ENCODE assay signal across 8 cellular contexts in the genomic region with DNA sequence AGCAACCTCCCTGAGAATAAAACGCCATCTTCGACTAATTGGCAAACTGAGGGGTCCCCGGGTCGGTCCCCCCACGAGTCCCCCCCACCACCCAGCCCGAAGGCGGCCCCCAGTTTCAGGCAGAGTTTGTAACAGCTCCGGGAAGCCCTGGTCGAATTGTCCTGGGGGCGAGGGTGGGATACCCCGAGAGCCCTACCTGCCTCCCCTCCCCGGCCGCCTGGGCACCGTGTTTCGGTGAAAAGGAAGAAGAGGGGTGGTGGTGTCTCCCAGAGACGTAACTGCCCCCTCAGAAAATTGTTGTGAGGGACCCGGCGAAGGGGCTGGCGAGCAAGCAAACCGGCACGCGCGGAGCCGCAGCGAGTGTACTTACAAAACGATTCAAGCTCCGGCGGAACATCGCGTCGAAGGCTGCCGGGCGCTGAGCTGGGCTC. TPM values are rescaled to one million over a fixed set of nuclear protein-coding genes. Genes with fewer than 3 reads are reported as not detected.
DNase-seq lines count a peak whose midpoint lies in the region; ATAC-seq and TF ChIP-seq lines count a peak whose summit lies in the region.

No MANE protein-coding gene starts in this region.

- H3K36me3 Mint-ChIP-seq in brain: no peaks in the 10 kb centered on the region

- ATAC-seq in heart right ventricle: no peak
- ATAC-seq in aorta (ENCODE audit: low FRiP score): no peak
- no peak for ATAC-seq in GM19467 (IDR thresholded peaks at IDR 0.05; ENCODE audit: unreplicated experiment)

- H3K4me3 ChIP-seq in heart right ventricle (peak overlapping the region; percentile 21 to 93 (median 77)), mesodermal cell (ENCODE audit: extremely low read depth, insufficient read depth, low read length, poor library complexity, severe bottlenecking) (peak overlapping the region; percentile 58), aorta (ENCODE audit: low read length in 2 of 2) (peak overlapping the region; percentile 62 to 77)

- peaks cover 35% of the 10 kb centered on the region for H3K4me1 Mint-ChIP-seq in brain

- H3K36me3 ChIP-seq in heart right ventricle (no peaks in the 10 kb centered on the region), mesodermal cell (ENCODE audit: control insufficient read depth, insufficient read depth, low read length) (no peaks in the 10 kb centered on the region), aorta (ENCODE audit: control insufficient read depth in 1 of 2, insufficient read depth in 2 of 2, low read length in 1 of 2) (no peaks in the 10 kb centered on the region)

- peak overlapping the region in 4 of 5 experiments; percentile 47 to 67 (median 57) for H3K27ac Mint-ChIP-seq in brain

- no peaks in the 10 kb centered on the region for H3K9me3 ChIP-seq in heart right ventricle
- no peaks in the 10 kb centered on the region for H3K9me3 ChIP-seq in mesodermal cell (ENCODE audit: control insufficient read depth, low read length)
- H3K9me3 ChIP-seq in aorta (ENCODE audit: control insufficient read depth, low read length): no peaks in the 10 kb centered on the region

- DNase-seq in heart right ventricle (no peak), cardiac septum (ENCODE audit: low spot score) (no peak), aorta (no peak), NAMALWA (ENCODE audit: low spot score) (no peak), cerebellum (ENCODE audit: low spot score) (no peak)

- intact Hi-C loops in heart right ventricle (cut with DNase I): loop anchor here in 5 of 10 donors (5.0 to 10.0 kb wide), 5 partner anchors 49 to 124 kb away; no protein-coding TSS in a partner anchor
- intact Hi-C loops in cardiac septum (cut with DNase I): loop anchor here (5.0 kb wide), 2 partner anchors 49 to 99 kb away; no protein-coding TSS in a partner anchor
- intact Hi-C loops in aorta (cut with DNase I): loop anchor here (2.0 to 5.0 kb wide), 3 partner anchors 49 to 105 kb away; no protein-coding TSS in a partner anchor

- WGBS in heart right ventricle, 2 donors: 1% methylated on average over 20 to 33 of the region's 33 CpGs
- WGBS in mesodermal cell (ENCODE audit: insufficient coverage in 2 of 2), 2 experiments: 0% methylated on average over 1 to 5 of the region's 33 CpGs
- WGBS in aorta, 2 donors: 1 to 26% methylated on average over 33 of the region's 33 CpGs

- H3K27me3 ChIP-seq in heart right ventricle (peaks cover 0 to 53% (median 0%) of the 10 kb centered on the region in 7 donors), aorta (ENCODE audit: control insufficient read depth in 1 of 2, insufficient read depth in 2 of 2, low read length in 1 of 2) (no peaks in the 10 kb centered on the region)

- peak overlapping the region; percentile 76 to 87 (median 82) for H3K4me3 Mint-ChIP-seq in brain

- H3K4me1 ChIP-seq in heart right ventricle: peaks cover 0 to 14% (median 0%) of the 10 kb centered on the region in 9 donors
- no peaks in the 10 kb centered on the region for H3K4me1 ChIP-seq in mesodermal cell (ENCODE audit: control insufficient read depth, insufficient read depth, low read length, poor library complexity, severe bottlenecking)
- peaks cover 0 to 3% of the 10 kb centered on the region in 2 donors for H3K4me1 ChIP-seq in aorta (ENCODE audit: control insufficient read depth in 1 of 2, insufficient read depth in 2 of 2, low read length in 2 of 2)

- peaks cover 4% of the 10 kb centered on the region for H3K27me3 Mint-ChIP-seq in brain

- peaks cover 0 to 3% (median 0%) of the 10 kb centered on the region in 5 experiments for H3K9me3 Mint-ChIP-seq in brain

- H3K27ac ChIP-seq in heart right ventricle (peak overlapping the region in 7 of 10 donors; percentile 11 to 98 (median 92)), mesodermal cell (ENCODE audit: low read depth, low read length, severe bottlenecking) (no peak overlapping the region), aorta (ENCODE audit: low read depth in 1 of 2, low read length in 2 of 2) (peak overlapping the region in 1 of 2 donors; percentile 78)

- TF ChIP-seq CTCF in heart right ventricle (IDR thresholded peaks at IDR 0.05) (no peak), brain (conservative IDR thresholded peaks at IDR 0.05) (no peak)

RNA-seq across cellular contexts. Expression of a gene that starts 1.2 kb away (rescaled TPM):
- total RNA-seq in heart right ventricle (1 to 10 TPM; 1.8 to 8.5 (median 3.3) TPM), cardiac septum (5.8 TPM), aorta (10 to 100 TPM; 30.2 to 32.1 TPM), cerebellum (42.3 TPM)
- polyA plus RNA-seq in heart right ventricle (1 to 10 TPM; 2.4 to 2.5 TPM), brain (ENCODE audit: insufficient read depth, low read depth, low replicate concordance) (3.2 TPM), aorta (10 to 100 TPM in 1 of 2 donors, 1 to 10 TPM in 1; 5.3 to 16.3 TPM)
- 21.4 TPM for polyA plus RNA-seq in mesodermal cell (2013, experiment 1 of 2)
- polyA plus RNA-seq in mesodermal cell (2013, experiment 2 of 2): 24.3 TPM

RNA-seq across cellular contexts. Expression of a gene that starts 33.7 kb away (rescaled TPM):
- total RNA-seq in heart right ventricle (not detected), cardiac septum (not detected), aorta (not detected), cerebellum (not detected)
- polyA plus RNA-seq in heart right ventricle (not detected), brain (ENCODE audit: insufficient read depth, low read depth, low replicate concordance) (not detected), aorta (not detected)
- polyA plus RNA-seq in mesodermal cell (2013, experiment 1 of 2): not detected
- polyA plus RNA-seq in mesodermal cell (2013, experiment 2 of 2): not detected
